Comparison of ENCODE assay signal across 11 cellular contexts in genomic region chr2:174573621-174574081, GRCh38. TPM values are rescaled to one million over a fixed set of nuclear protein-coding genes. Genes with fewer than 3 reads are reported as not detected.
DNase-seq lines count a peak whose midpoint lies in the region; ATAC-seq and TF ChIP-seq lines count a peak whose summit lies in the region.
"Had no signal": no experiment of that assay in that cellular context is flagged by ENCODE, and none has a peak within 500 bp of the region (broad histone marks: within the 10 kb centered on the region; RNA-seq: fewer than 3 reads in every experiment).

No MANE protein-coding gene starts in this region.

- H3K36me3 ChIP-seq in CD4-positive, alpha-beta memory T cell (ENCODE audit: insufficient read depth, low read length), result peaks cover 88% of the 10 kb centered on the region
- H3K36me3 ChIP-seq in mucosa of descending colon (ENCODE audit: low read depth) (no peaks in the 10 kb centered on the region), osteoblast (ENCODE audit: insufficient read depth, low read length) (peaks cover 30% of the 10 kb centered on the region), OCI-LY7 (ENCODE audit: insufficient read depth, low read length) (peaks cover 99% of the 10 kb centered on the region)

- peak overlapping the region in 6 of 8 donors; percentile 23 to 61 (median 41) for H3K4me3 Mint-ChIP-seq in CD4-positive, alpha-beta memory T cell

- peaks cover 45 to 80% (median 59%) of the 10 kb centered on the region in 4 donors for H3K4me1 Mint-ChIP-seq in CD4-positive, alpha-beta memory T cell

- 64 to 89% (median 80%) methylated on average over 6 of the region's 6 CpGs for WGBS in adipose tissue, 3 donors

- H3K9me3 ChIP-seq in CD4-positive, alpha-beta memory T cell (ENCODE audit: control insufficient read depth in 1 of 2, low read length in 2 of 2), result no peaks in the 10 kb centered on the region
- H3K9me3 ChIP-seq in mucosa of descending colon (no peaks in the 10 kb centered on the region), osteoblast (ENCODE audit: low read depth, low read length) (no peaks in the 10 kb centered on the region), OCI-LY7 (ENCODE audit: low read length) (no peaks in the 10 kb centered on the region)
- H3K9me3 ChIP-seq: body of pancreas had no signal

- peak overlapping the region; percentile 40 for H3K27ac ChIP-seq in CD4-positive, alpha-beta memory T cell (ENCODE audit: low read depth, low read length)
- H3K27ac ChIP-seq in adipose tissue (ENCODE audit: low read depth, low read length), result peak overlapping the region; percentile 72
- no peak overlapping the region for H3K27ac ChIP-seq in osteoblast (ENCODE audit: low read depth, low read length)
- H3K27ac ChIP-seq in OCI-LY7 (ENCODE audit: low read depth, low read length, poor library complexity, severe bottlenecking), result no peak overlapping the region
- H3K27ac ChIP-seq: body of pancreas had no signal

- intact Hi-C loops in CD4-positive, alpha-beta memory T cell (cut with micrococcal nuclease), result loop anchor here (1.0 kb wide), 1 partner anchor 9 kb away; no protein-coding TSS in a partner anchor
- intact Hi-C loops in mucosa of descending colon (cut with DNase I, micrococcal nuclease), result no loop called here
- intact Hi-C loops in OCI-LY7 (cut with micrococcal nuclease; ENCODE audit: unreplicated experiment), result no loop called here

- no peaks in the 10 kb centered on the region for H3K79me2 ChIP-seq in osteoblast (ENCODE audit: insufficient read depth, low read length)
- H3K79me2 ChIP-seq in OCI-LY7 (ENCODE audit: insufficient read depth, low read depth, low read length), result peaks cover 8% of the 10 kb centered on the region; the same call in 1 of the 2 replicates

- DNase-seq in CD4-positive, alpha-beta memory T cell, result peak; percentile 39 to 70 (median 52)
- DNase-seq in SK-MEL-5 (ENCODE audit: low read depth, low spot score) (peak; percentile 84), mucosa of descending colon (no peak), UCSD-AML1 (lab: John Stamatoyannopoulos, UW; ENCODE audit: unreplicated experiment) (no peak), osteoblast (ENCODE audit: insufficient read length, low spot score, missing footprints) (no peak), GM10266 (ENCODE audit: extremely low spot score) (no peak), OCI-LY7 (ENCODE audit: low spot score) (no peak)
- DNase-seq: kidney had no signal

- no peaks in the 10 kb centered on the region for H3K27me3 Mint-ChIP-seq in CD4-positive, alpha-beta memory T cell

- H3K36me3 Mint-ChIP-seq in CD4-positive, alpha-beta memory T cell, result peaks cover 58 to 88% of the 10 kb centered on the region in 2 donors

- peak; percentile 11 for ATAC-seq in mucosa of descending colon
- ATAC-seq: activated CD4-positive, CD25-positive, alpha-beta regulatory T cell treated with anti-CD3 and anti-CD28 coated beads, Interleukin-2, amount 50 U/mL, for 24 hours; body of pancreas had no signal

- H2AFZ ChIP-seq in osteoblast (ENCODE audit: low read length) (no peak overlapping the region), OCI-LY7 (ENCODE audit: low read length) (no peak overlapping the region)

- POLR2A ChIA-PET in CD4-positive, alpha-beta memory T cell (lab: Charles Lee; ENCODE audit: partially characterized antibody), result interaction anchor here (0.6 to 15.2 kb wide), 6 partner anchors 10 to 114 kb away, joined by 3 to 256 read pairs (median 3); partner anchors contain the start of gene WIPF1
- POLR2A ChIA-PET in OCI-LY7 (lab: Charles Lee), result interaction anchor here (0.9 kb wide), 1 partner anchor 18 kb away, joined by 3 read pairs; no protein-coding TSS in a partner anchor

- no peak overlapping the region for H3K4me3 ChIP-seq in CD4-positive, alpha-beta memory T cell (ENCODE audit: low read length in 2 of 2)
- H3K4me3 ChIP-seq in mucosa of descending colon (no peak overlapping the region), osteoblast (ENCODE audit: insufficient read depth, low read length) (no peak overlapping the region), OCI-LY7 (ENCODE audit: low read depth, low read length, poor library complexity, severe bottlenecking) (no peak overlapping the region)
- H3K4me3 ChIP-seq: body of pancreas had no signal

- no peaks in the 10 kb centered on the region for H3K9me3 Mint-ChIP-seq in CD4-positive, alpha-beta memory T cell

- no peak for TF ChIP-seq CTCF in mucosa of descending colon (IDR thresholded peaks at IDR 0.05)
- TF ChIP-seq CTCF in osteoblast (IDR thresholded peaks at IDR 0.05; ENCODE audit: extremely low read depth, low read depth, low read length), result no peak
- no peak for TF ChIP-seq CTCF in GM10266 (IDR thresholded peaks at IDR 0.05; ENCODE audit: control insufficient read depth, insufficient read depth, low read depth, missing control alignments)
- no peak for TF ChIP-seq CTCF in OCI-LY7 (conservative IDR thresholded peaks at IDR 0.05; ENCODE audit: low read length)

- H3K27ac Mint-ChIP-seq in CD4-positive, alpha-beta memory T cell, result peak overlapping the region; percentile 65 to 91 (median 87)

- H3K4me2 ChIP-seq in osteoblast (ENCODE audit: insufficient read depth, low read length) (no peak overlapping the region), OCI-LY7 (ENCODE audit: low read length) (no peak overlapping the region)

- no TSS peak for BruUV-seq in OCI-LY7 (replicated peaks; lab: Mats Ljungman, UMichigan)

- peaks cover 77% of the 10 kb centered on the region for H3K4me1 ChIP-seq in CD4-positive, alpha-beta memory T cell (ENCODE audit: insufficient read depth, low read length)
- H3K4me1 ChIP-seq in mucosa of descending colon (ENCODE audit: low read depth) (no peaks in the 10 kb centered on the region), osteoblast (ENCODE audit: insufficient read depth, low read length) (peaks cover 6% of the 10 kb centered on the region), OCI-LY7 (ENCODE audit: insufficient read depth, low read length, poor library complexity, severe bottlenecking) (peaks cover 6% of the 10 kb centered on the region)

- H4K20me1 ChIP-seq in osteoblast (ENCODE audit: insufficient read depth, low read length) (no peaks in the 10 kb centered on the region), OCI-LY7 (ENCODE audit: insufficient read depth, low read length) (no peaks in the 10 kb centered on the region)

- in situ Hi-C loops in SK-MEL-5 (cut with HindIII; ENCODE audit: low pct_unique_long_range_greater_than_20kb, low sequenced_read_pairs), result no loop called here

- H3K9me2 ChIP-seq in OCI-LY7 (ENCODE audit: insufficient read depth, low read length), result no peaks in the 10 kb centered on the region

- H3K27me3 ChIP-seq in CD4-positive, alpha-beta memory T cell (ENCODE audit: insufficient read depth, low read length), result no peaks in the 10 kb centered on the region
- H3K27me3 ChIP-seq in osteoblast (ENCODE audit: insufficient read depth, low read length), result no peaks in the 10 kb centered on the region
- H3K27me3 ChIP-seq: body of pancreas had no signal

- CTCF ChIA-PET in CD4-positive, alpha-beta memory T cell (lab: Charles Lee; ENCODE audit: partially characterized antibody), result interaction anchor here (0.9 to 26.1 kb wide), 7 partner anchors 27 to 176 kb away, joined by 3 to 430 read pairs (median 4); partner anchors contain the start of gene WIPF1
- CTCF ChIA-PET in OCI-LY7 (lab: Charles Lee; ENCODE audit: unreplicated experiment), result no interaction called here

RNA-seq across cellular contexts. Expression of gene WIPF1, which starts 24.0 kb away (rescaled TPM):
- total RNA-seq in CD4-positive, alpha-beta memory T cell, result 100 to 1,000 TPM; 483 to 484 TPM
- polyA plus RNA-seq in CD4-positive, alpha-beta memory T cell, result 100 to 1,000 TPM in 1 of 2 donors, 10 to 100 TPM in 1; 79.2 to 169 TPM
- total RNA-seq in SK-MEL-5 (2014; rRNA removed; shearing (Covaris generic)), result 6.1 and 8.2 TPM in 2 replicates
- polyA plus RNA-seq in SK-MEL-5 (2015; cell fraction: cytosol; rRNA removed), result 29.2 and 29.7 TPM in 2 replicates
- 8.9 and 16.6 TPM in 2 replicates for polyA plus RNA-seq in SK-MEL-5 (2015; cell fraction: nucleus; rRNA removed)
- 10 to 100 TPM in 2 of 3 donors, 1 to 10 TPM in 1; 5.8 to 43.9 (median 20.4) TPM for polyA plus RNA-seq in adipose tissue
- total RNA-seq in mucosa of descending colon, result 10 to 100 TPM; 15.3 to 56.6 (median 28.9) TPM
- 17.7 and 18.0 TPM in 2 replicates for total RNA-seq in osteoblast
- total RNA-seq in OCI-LY7 (2014; rRNA removed; shearing (Covaris generic)), result 22.7 and 27.1 TPM in 2 replicates
- total RNA-seq in OCI-LY7 (2022), result 183 and 192 TPM in 2 replicates

Comparison
In these comparisons a context has a peak if more than half of its experiments do, and no peak if none do; other contexts are left out.
1. DNase-seq: peak in CD4-positive, alpha-beta memory T cell (5 of 5) and SK-MEL-5 (single experiment); none in mucosa of descending colon (0 of 3), UCSD-AML1 (single experiment), osteoblast (single experiment), GM10266 (single experiment) and OCI-LY7 (single experiment).
2. H3K27ac ChIP-seq: peak in CD4-positive, alpha-beta memory T cell (single experiment) and adipose tissue (single experiment); none in osteoblast (single experiment) and OCI-LY7 (single experiment).